In genomic region chr11:64239662-64240466, GRCh38 we compare ENCODE assay signal across 8 cellular contexts. TPM values are rescaled to one million over a fixed set of nuclear protein-coding genes. Genes with fewer than 3 reads are reported as not detected.
DNase-seq lines count a peak whose midpoint lies in the region; ATAC-seq and TF ChIP-seq lines count a peak whose summit lies in the region.

No MANE protein-coding gene starts in this region.

- peaks cover 3% of the 10 kb centered on the region; the same call in 1 of the 2 replicates for H3K36me3 ChIP-seq in Caco-2 (ENCODE audit: control insufficient read depth, insufficient read depth, low read length)
- H3K36me3 ChIP-seq in iPS-18a (ENCODE audit: control insufficient read depth, low read depth, low read length) = peaks cover 13% of the 10 kb centered on the region

- peak; percentile 7 for ATAC-seq in HG02885 (IDR thresholded peaks at IDR 0.05; ENCODE audit: poor library complexity, unreplicated experiment)
- no peak for ATAC-seq in GM19452 (IDR thresholded peaks at IDR 0.05; ENCODE audit: unreplicated experiment)

- POLR2A ChIA-PET in Caco-2 (lab: Charles Lee) = interaction anchor here (0.7 kb wide), 1 partner anchor 78 kb away, joined by 5 read pairs; the partner anchor contains the start of genes PRDX5 and TRMT112

- intact Hi-C loops in Caco-2 (cut with micrococcal nuclease; ENCODE audit: unreplicated experiment) = loop anchor here (2.0 kb wide), 1 partner anchor 65 kb away; the partner anchor contains the start of gene ESRRA

- H3K4me3 ChIP-seq in Caco-2 (ENCODE audit: low read depth, low read length) (peak overlapping the region; percentile 95), iPS-18a (ENCODE audit: low read length) (peak overlapping the region; percentile 66)

- no TSS peak for BruUV-seq in Caco-2 (replicated peaks; lab: Mats Ljungman, UMichigan)

- H3K27ac Mint-ChIP-seq in Caco-2 (ENCODE audit: unreplicated experiment) = peak overlapping the region; percentile 90

- H3K27me3 Mint-ChIP-seq in Caco-2 (ENCODE audit: insufficient read depth, unreplicated experiment) = no peaks in the 10 kb centered on the region

- H3K9ac ChIP-seq in iPS-18a (ENCODE audit: low read length) = peak overlapping the region; percentile 49

- peaks cover 63% of the 10 kb centered on the region for H3K36me3 Mint-ChIP-seq in Caco-2 (ENCODE audit: insufficient read depth, unreplicated experiment)

- DNase-seq in Caco-2 (no peak), substantia nigra (lab: John Stamatoyannopoulos, UW) (peak in 10 of 49 donors; percentile 25 to 53 (median 48)), SW 1271 (lab: John Stamatoyannopoulos, UW) (no peak), NCI-H526 treated with DMSO at 0.1 percent for 48 hours (lab: John Stamatoyannopoulos, UW) (no peak)
- DNase-seq in activated CD4-positive, alpha-beta T cell treated with anti-CD3 and anti-CD28 coated beads, Interleukin-2, amount 50 U/mL, for 48 hours = peak; percentile 30 to 45

- peak overlapping the region; percentile 88 for H3K4me3 Mint-ChIP-seq in Caco-2 (ENCODE audit: unreplicated experiment)

- H3K27me3 ChIP-seq in Caco-2 (replicated peaks; ENCODE audit: control insufficient read depth, insufficient read depth, low read length) (no peaks in the 10 kb centered on the region), iPS-18a (ENCODE audit: control insufficient read depth, insufficient read depth, low read length) (peaks cover 7% of the 10 kb centered on the region)

- no peaks in the 10 kb centered on the region for H3K9me3 ChIP-seq in Caco-2
- H3K9me3 ChIP-seq in iPS-18a (ENCODE audit: control insufficient read depth, low read depth, low read length) = no peaks in the 10 kb centered on the region

- H3K4me1 Mint-ChIP-seq in Caco-2 (ENCODE audit: low read depth, unreplicated experiment) = peaks cover 15% of the 10 kb centered on the region

- peaks cover 24% of the 10 kb centered on the region for H3K4me1 ChIP-seq in Caco-2
- no peaks in the 10 kb centered on the region for H3K4me1 ChIP-seq in iPS-18a (ENCODE audit: control insufficient read depth, low read depth, low read length)

- no peak for TF ChIP-seq CTCF in Caco-2 (IDR thresholded peaks at IDR 0.05; ENCODE audit: insufficient read depth in 1 of 2, low read depth in 1 of 2, low read length in 1 of 2, severe bottlenecking in 1 of 2, unreplicated experiment in 1 of 2)

- H3K9me3 Mint-ChIP-seq in Caco-2 (ENCODE audit: unreplicated experiment) = no peaks in the 10 kb centered on the region

- CTCF ChIA-PET in Caco-2 (lab: Charles Lee) = no interaction called here

- H3K27ac ChIP-seq in iPS-18a (ENCODE audit: low read length) (peak overlapping the region; percentile 49), substantia nigra (ENCODE audit: low read depth, low read length, poor library complexity, severe bottlenecking) (peak overlapping the region; percentile 99)

RNA-seq across cellular contexts. Expression of gene FKBP2, which starts 1.0 kb away (rescaled TPM):
- total RNA-seq in Caco-2 (2022) = 70.2 and 76.8 TPM in 2 replicates

RNA-seq across cellular contexts. Expression of gene VEGFB, which starts 5.5 kb away (rescaled TPM):
- 60.6 and 61.7 TPM in 2 replicates for total RNA-seq in Caco-2 (2022)

RNA-seq across cellular contexts. Expression of gene PPP1R14B, which starts 6.9 kb away (rescaled TPM):
- 162 and 185 TPM in 2 replicates for total RNA-seq in Caco-2 (2022)

RNA-seq across cellular contexts. Expression of gene DNAJC4, which starts 9.5 kb away (rescaled TPM):
- 22.3 and 22.9 TPM in 2 replicates for total RNA-seq in Caco-2 (2022)

RNA-seq across cellular contexts. Expression of gene PLCB3, which starts 11.5 kb away (rescaled TPM):
- total RNA-seq in Caco-2 (2022) = 37.5 and 40.6 TPM in 2 replicates

Comparison
In these comparisons a context has a peak if more than half of its experiments do, and no peak if none do; other contexts are left out.
1. DNase-seq: peak in activated CD4-positive, alpha-beta T cell treated with anti-CD3 and anti-CD28 coated beads, Interleukin-2, amount 50 U/mL, for 48 hours (2 of 2); none in Caco-2 (0 of 2), SW 1271 (0 of 2) and NCI-H526 treated with DMSO at 0.1 percent for 48 hours (single experiment).